ENCODE assay signal across 9 cellular contexts in the genomic region with DNA sequence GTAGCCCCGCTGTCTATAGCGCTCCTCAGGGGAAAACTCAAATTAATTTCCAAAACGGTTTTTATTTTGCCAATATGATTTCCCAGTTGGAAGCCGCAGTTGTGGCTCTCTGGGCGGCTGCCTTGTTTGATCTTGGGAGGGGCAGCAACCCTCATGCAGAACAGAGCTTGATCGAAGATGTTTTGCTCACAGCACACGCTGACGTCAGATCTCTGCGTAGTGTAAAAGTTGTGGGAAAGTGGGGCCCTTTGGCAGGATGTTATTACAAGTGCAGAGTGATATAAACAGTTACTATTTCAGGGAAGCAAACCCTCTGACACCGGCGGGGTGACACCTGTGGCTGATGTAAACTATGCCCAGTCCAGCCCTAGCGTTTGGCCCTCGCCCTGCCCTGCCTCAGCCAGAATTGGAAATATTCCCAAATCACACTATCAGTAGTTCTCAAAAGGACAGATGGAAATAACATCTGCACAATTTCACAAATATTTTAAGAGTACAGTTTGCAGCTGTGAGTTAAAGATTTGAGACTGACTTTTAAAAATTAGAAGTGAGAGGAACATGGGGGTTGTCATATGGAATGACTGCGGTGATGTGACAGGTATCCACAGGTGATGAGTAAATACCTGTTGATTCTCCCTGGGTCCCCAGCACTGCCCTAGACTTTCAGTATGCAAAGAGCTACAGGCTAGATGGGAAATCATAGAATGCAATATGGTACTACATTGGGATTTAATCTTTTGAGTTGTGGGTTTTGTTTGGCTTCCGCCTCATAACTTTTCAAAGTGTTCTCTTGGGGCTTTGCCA. TPM values are rescaled to one million over a fixed set of nuclear protein-coding genes. Genes with fewer than 3 reads are reported as not detected.
DNase-seq lines count a peak whose midpoint lies in the region; ATAC-seq and TF ChIP-seq lines count a peak whose summit lies in the region.
"Had no signal": no experiment of that assay in that cellular context is flagged by ENCODE, and none has a peak within 500 bp of the region (broad histone marks: within the 10 kb centered on the region; RNA-seq: fewer than 3 reads in every experiment).

No MANE protein-coding gene starts in this region.

- intact Hi-C loops in Caco-2 (cut with micrococcal nuclease; ENCODE audit: unreplicated experiment) = no loop called here

- H4K91ac ChIP-seq in trophoblast cell (ENCODE audit: low read depth, low read length) = no peak overlapping the region

- no peak overlapping the region for H2BK120ac ChIP-seq in trophoblast cell (ENCODE audit: insufficient read depth, low read length, poor library complexity)

- no peak for TF ChIP-seq CTCF in Caco-2 (IDR thresholded peaks at IDR 0.05; ENCODE audit: insufficient read depth in 1 of 2, low read depth in 1 of 2, low read length in 1 of 2, severe bottlenecking in 1 of 2, unreplicated experiment in 1 of 2)
- no peak for TF ChIP-seq CTCF in glutamatergic neuron (IDR thresholded peaks at IDR 0.05; ENCODE audit: partially characterized antibody, unreplicated experiment)
- TF ChIP-seq CTCF in GM10266 (IDR thresholded peaks at IDR 0.05; ENCODE audit: control insufficient read depth, insufficient read depth, low read depth, missing control alignments) = no peak

- H3K79me2 ChIP-seq in trophoblast cell (ENCODE audit: control insufficient read depth, insufficient read depth, low read length, poor library complexity) = peaks cover 6% of the 10 kb centered on the region

- H3K18ac ChIP-seq in trophoblast cell (ENCODE audit: low read length) = no peak overlapping the region

- H3K9ac ChIP-seq in trophoblast cell (ENCODE audit: low read length) = no peak overlapping the region

- no peak overlapping the region for H3K14ac ChIP-seq in trophoblast cell (ENCODE audit: low read length)

- no peak overlapping the region for H3K4ac ChIP-seq in trophoblast cell (ENCODE audit: low read depth, low read length)

- CTCF ChIA-PET in Caco-2 (lab: Charles Lee) = no interaction called here

- no peak for ATAC-seq in GM19035 (IDR thresholded peaks at IDR 0.05; ENCODE audit: unreplicated experiment)
- no peak for ATAC-seq in HG02870 (IDR thresholded peaks at IDR 0.05; ENCODE audit: unreplicated experiment)

- H3K4me1 Mint-ChIP-seq in Caco-2 (ENCODE audit: low read depth, unreplicated experiment) = no peaks in the 10 kb centered on the region
- H3K4me1 Mint-ChIP-seq in T-helper 1 cell treated with Interleukin-12 subunit alpha and Interleukin-12 subunit beta and Interleukin-4 antibody, amounts not matched to agents 30 μg/mL and 1 μg/mL, for 36 hours (ENCODE audit: low read depth) = peaks cover 25% of the 10 kb centered on the region
- peaks cover 7% of the 10 kb centered on the region for H3K4me1 Mint-ChIP-seq in glutamatergic neuron (ENCODE audit: low read depth, unreplicated experiment)

- no peak overlapping the region for H3K27ac ChIP-seq in trophoblast cell (ENCODE audit: low read depth, low read length)

- no CpG with 5 or more reads among the region's 15 CpGs for WGBS in trophoblast cell (ENCODE audit: extremely low coverage, insufficient coverage, insufficient read length)

- no peak overlapping the region for H4K12ac ChIP-seq in trophoblast cell (ENCODE audit: low read depth, low read length)

- no peak overlapping the region for H2AK5ac ChIP-seq in trophoblast cell (ENCODE audit: low read length)

- no peak overlapping the region for H3K27ac Mint-ChIP-seq in Caco-2 (ENCODE audit: unreplicated experiment)
- peak overlapping the region; percentile 72 for H3K27ac Mint-ChIP-seq in T-helper 1 cell treated with Interleukin-12 subunit alpha and Interleukin-12 subunit beta and Interleukin-4 antibody, amounts not matched to agents 30 μg/mL and 1 μg/mL, for 36 hours
- peak overlapping the region; percentile 22 for H3K27ac Mint-ChIP-seq in glutamatergic neuron (ENCODE audit: unreplicated experiment)

- H3K36me3 ChIP-seq in Caco-2 (ENCODE audit: control insufficient read depth, insufficient read depth, low read length) (no peaks in the 10 kb centered on the region), trophoblast cell (ENCODE audit: control insufficient read depth in 1 of 2, insufficient read depth in 2 of 2, low read length in 2 of 2) (peaks cover 0 to 2% of the 10 kb centered on the region in 2 experiments)

- H3K36me3 Mint-ChIP-seq in Caco-2 (ENCODE audit: insufficient read depth, unreplicated experiment) (peaks cover 6% of the 10 kb centered on the region), glutamatergic neuron (ENCODE audit: unreplicated experiment) (no peaks in the 10 kb centered on the region)
- no peaks in the 10 kb centered on the region for H3K36me3 Mint-ChIP-seq in T-helper 1 cell treated with Interleukin-12 subunit alpha and Interleukin-12 subunit beta and Interleukin-4 antibody, amounts not matched to agents 30 μg/mL and 1 μg/mL, for 36 hours (ENCODE audit: low read depth)

- no peak overlapping the region for H3K23ac ChIP-seq in trophoblast cell (ENCODE audit: low read length)

- H3K9me3 ChIP-seq in Caco-2 (no peaks in the 10 kb centered on the region), trophoblast cell (ENCODE audit: insufficient read depth, low read depth, low read length) (no peaks in the 10 kb centered on the region)

- H2BK12ac ChIP-seq in trophoblast cell (ENCODE audit: low read length) = no peak overlapping the region

- H3K9me3 Mint-ChIP-seq in Caco-2 (ENCODE audit: unreplicated experiment) (no peaks in the 10 kb centered on the region), glutamatergic neuron (ENCODE audit: unreplicated experiment) (no peaks in the 10 kb centered on the region)
- H3K9me3 Mint-ChIP-seq in T-helper 1 cell treated with Interleukin-12 subunit alpha and Interleukin-12 subunit beta and Interleukin-4 antibody, amounts not matched to agents 30 μg/mL and 1 μg/mL, for 36 hours = no peaks in the 10 kb centered on the region

- H3K27me3 ChIP-seq in Caco-2 (replicated peaks; ENCODE audit: control insufficient read depth, insufficient read depth, low read length) (no peaks in the 10 kb centered on the region; the same call in 1 of the 2 replicates), trophoblast cell (ENCODE audit: insufficient read depth, low read length) (peaks cover 7% of the 10 kb centered on the region)

- H2BK5ac ChIP-seq in trophoblast cell (ENCODE audit: low read depth, low read length, poor library complexity) = no peak overlapping the region

- peaks cover 7% of the 10 kb centered on the region for H3K79me1 ChIP-seq in trophoblast cell (ENCODE audit: low read length)

- H3K27me3 Mint-ChIP-seq in Caco-2 (ENCODE audit: insufficient read depth, unreplicated experiment) (peaks cover 3% of the 10 kb centered on the region), glutamatergic neuron (ENCODE audit: unreplicated experiment) (peaks cover 10% of the 10 kb centered on the region)
- peaks cover 43% of the 10 kb centered on the region for H3K27me3 Mint-ChIP-seq in T-helper 1 cell treated with Interleukin-12 subunit alpha and Interleukin-12 subunit beta and Interleukin-4 antibody, amounts not matched to agents 30 μg/mL and 1 μg/mL, for 36 hours (ENCODE audit: low read depth)

- POLR2A ChIA-PET in Caco-2 (lab: Charles Lee) = no interaction called here

- no peak overlapping the region for H2AFZ ChIP-seq in trophoblast cell (ENCODE audit: insufficient read depth, low read length, poor library complexity)

- peak overlapping the region; percentile 91 for H3K4me2 ChIP-seq in trophoblast cell (ENCODE audit: low read length)

- no peaks in the 10 kb centered on the region for H3K4me1 ChIP-seq in Caco-2
- peaks cover 3 to 9% of the 10 kb centered on the region in 2 experiments for H3K4me1 ChIP-seq in trophoblast cell (ENCODE audit: control insufficient read depth in 1 of 2, insufficient read depth in 2 of 2, low read length in 2 of 2)

- TSS peak; percentile 33 for BruUV-seq in Caco-2 (replicated peaks; lab: Mats Ljungman, UMichigan)

- H3K4me3 Mint-ChIP-seq in Caco-2 (ENCODE audit: unreplicated experiment) (peak overlapping the region; percentile 76), glutamatergic neuron (ENCODE audit: unreplicated experiment) (peak overlapping the region; percentile 85)
- H3K4me3 Mint-ChIP-seq in T-helper 1 cell treated with Interleukin-12 subunit alpha and Interleukin-12 subunit beta and Interleukin-4 antibody, amounts not matched to agents 30 μg/mL and 1 μg/mL, for 36 hours = peak overlapping the region; percentile 70

- DNase-seq in Caco-2 (no peak), glutamatergic neuron (no peak), trophoblast cell (no peak), GM10266 (ENCODE audit: extremely low spot score) (no peak), NCI-H2081 (lab: John Stamatoyannopoulos, UW) (no peak)
- DNase-seq: NCI-H187 had no signal

- H3K4me3 ChIP-seq in Caco-2 (ENCODE audit: low read depth, low read length) (no peak overlapping the region; the same call in 1 of the 2 replicates), trophoblast cell (ENCODE audit: low read depth, low read length) (no peak overlapping the region)

- H4K8ac ChIP-seq in trophoblast cell (ENCODE audit: low read depth, low read length) = no peak overlapping the region

RNA-seq across cellular contexts. Expression of a gene that starts 1.7 kb away (rescaled TPM):
- 6.0 and 6.1 TPM in 2 replicates for total RNA-seq in Caco-2 (2022)
- 4.8 TPM for total RNA-seq in glutamatergic neuron (ENCODE audit: unreplicated experiment)
- polyA plus RNA-seq in trophoblast cell (2013) = 5.9 and 6.1 TPM in 2 replicates
